ENCODE assay signal across 23 cellular contexts in genomic region chr4:1321486-1321885, GRCh38.
"Had no signal": no experiment of that assay in that cellular context is flagged by ENCODE, and none has a peak within 500 bp of the region (broad histone marks: within the 10 kb centered on the region; RNA-seq: fewer than 3 reads in every experiment).

No MANE protein-coding gene starts in this region.

- H3K27me3 ChIP-seq: adrenal gland, ascending aorta, brain microvascular endothelial cell, foreskin keratinocyte, left lung, vagina had no signal

- H3K4me1 Mint-ChIP-seq: nephron had no signal

- H3K9me3 Mint-ChIP-seq: activated CD4-positive, alpha-beta T cell treated with anti-CD3 and anti-CD28 coated beads, Interleukin-2, amount 10 ng/mL, durations not matched to agents 7 days and 5 days; activated CD8-positive, alpha-beta T cell treated with anti-CD3 and anti-CD28 coated beads for 36 hours; type B pancreatic cell had no signal

- H3K9me3 ChIP-seq: adrenal gland, ascending aorta, left lung, thoracic aorta, vagina had no signal

- H3K4me3 Mint-ChIP-seq: activated CD4-positive, alpha-beta T cell treated with anti-CD3 and anti-CD28 coated beads, Interleukin-2, amount 10 ng/mL, durations not matched to agents 7 days and 5 days; activated CD8-positive, alpha-beta T cell treated with anti-CD3 and anti-CD28 coated beads for 36 hours; activated naive CD8-positive, alpha-beta T cell; nephron; type B pancreatic cell had no signal

- H3K27me3 Mint-ChIP-seq: activated CD4-positive, alpha-beta T cell treated with anti-CD3 and anti-CD28 coated beads, Interleukin-2, amount 10 ng/mL, durations not matched to agents 7 days and 5 days; activated CD8-positive, alpha-beta T cell treated with anti-CD3 and anti-CD28 coated beads for 36 hours; activated naive CD8-positive, alpha-beta T cell; type B pancreatic cell had no signal

- H3K4me3 ChIP-seq: adrenal gland, ascending aorta, left lung, thoracic aorta, vagina had no signal

- H3K27ac ChIP-seq: adrenal gland, ascending aorta, brain microvascular endothelial cell, foreskin keratinocyte, left lung, parathyroid adenoma, thoracic aorta, vagina, WERI-Rb-1 had no signal

- H3K4me1 ChIP-seq: adrenal gland, left lung, parathyroid adenoma had no signal

- H3K27ac Mint-ChIP-seq: activated CD4-positive, alpha-beta T cell treated with anti-CD3 and anti-CD28 coated beads, Interleukin-2, amount 10 ng/mL, durations not matched to agents 7 days and 5 days; activated CD8-positive, alpha-beta T cell treated with anti-CD3 and anti-CD28 coated beads for 36 hours; activated naive CD8-positive, alpha-beta T cell; nephron; type B pancreatic cell had no signal

- ATAC-seq: activated CD8-positive, alpha-beta T cell treated with anti-CD3 and anti-CD28 coated beads for 36 hours; foreskin keratinocyte; left lung had no signal

- H2AFZ ChIP-seq: parathyroid adenoma had no signal

- DNase-seq: activated CD4-positive, alpha-beta T cell treated with anti-CD3 and anti-CD28 coated beads, Interleukin-2, amount 10 ng/mL, durations not matched to agents 7 days and 5 days; activated CD4-positive, CD25-positive, alpha-beta regulatory T cell treated with anti-CD3 and anti-CD28 coated beads, Interleukin-2, amount 50 U/mL, for 72 hours; activated CD8-positive, alpha-beta T cell treated with anti-CD3 and anti-CD28 coated beads for 36 hours; activated gamma-delta T cell treated with Interleukin-2 at 50 U/mL for 16 hours; activated T-cell treated with anti-CD3 and anti-CD28 coated beads, Interleukin-2, amount 50 U/mL, for 1 hour; adrenal gland; brain microvascular endothelial cell; cerebellar nuclear complex; cortex of kidney; foreskin keratinocyte; mesenchymal stem cell; stimulated activated CD4-positive, alpha-beta T cell treated with anti-CD3 and anti-CD28 coated beads, Interleukin-4, amount 100 ng/mL, for 24 hours; stimulated activated naive CD4-positive, alpha-beta T cell treated with Interleukin-2 at 50 U/mL for 16 hours; T-helper 1 cell; WERI-Rb-1 had no signal

- H3K9ac ChIP-seq: parathyroid adenoma had no signal
